17 cellular contexts compared by ENCODE assay signal in the genomic region with DNA sequence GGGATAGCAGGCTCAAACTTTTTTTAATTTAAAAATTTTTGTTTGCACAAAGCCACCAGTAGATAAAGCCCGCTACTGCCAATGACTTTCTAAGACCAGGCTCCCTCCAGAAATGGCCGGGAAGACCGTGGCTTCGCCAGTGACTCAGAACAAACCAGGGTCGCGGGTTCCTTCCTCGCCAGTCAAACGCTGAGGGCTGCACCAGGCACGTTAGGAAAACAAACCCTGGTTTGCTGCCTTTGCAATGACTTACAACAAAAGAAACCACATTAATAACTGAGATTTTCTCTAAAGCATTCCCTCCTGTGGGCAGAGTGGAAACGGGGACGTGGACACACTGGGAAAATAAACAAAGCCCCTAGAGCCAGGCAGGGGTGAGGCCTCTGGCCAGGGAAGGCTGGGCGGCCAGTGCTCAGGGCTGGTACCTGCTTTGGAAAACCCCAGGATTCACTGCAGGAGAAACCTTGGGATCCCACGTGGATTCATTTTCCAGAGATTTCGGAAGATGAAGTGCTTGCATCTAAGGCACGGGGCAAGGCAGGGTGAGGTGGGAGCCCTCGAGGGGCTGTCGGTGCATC. TPM values are rescaled to one million over a fixed set of nuclear protein-coding genes. Genes with fewer than 3 reads are reported as not detected.
DNase-seq lines count a peak whose midpoint lies in the region; ATAC-seq, FAIRE-seq and TF ChIP-seq lines count a peak whose summit lies in the region.
"Had no signal": no experiment of that assay in that cellular context is flagged by ENCODE, and none has a peak within 500 bp of the region (broad histone marks: within the 10 kb centered on the region; RNA-seq: fewer than 3 reads in every experiment).

No MANE protein-coding gene starts in this region.

- H3K14ac ChIP-seq in IMR-90 (replicated peaks; ENCODE audit: low read depth, low read length): peak overlapping the region; percentile 34; the same call in 1 of the 2 replicates

- CTCF ChIA-PET in IMR-90 (lab: Yijun Ruan, JAX) (no interaction called here), K562 (lab: Yijun Ruan, JAX; ENCODE audit: low intra/inter-chr PET ratio) (no interaction called here)

- H2BK5ac ChIP-seq in IMR-90 (ENCODE audit: low read depth, low read length, poor library complexity, severe bottlenecking): peak overlapping the region; percentile 64

- no peaks in the 10 kb centered on the region for H3K9me3 ChIP-seq in IMR-90 (ENCODE audit: control insufficient read depth, insufficient read depth, low read length)
- H3K9me3 ChIP-seq in K562 (replicated peaks; ENCODE audit: control insufficient read depth, insufficient read depth, low read depth, low read length): no peaks in the 10 kb centered on the region
- no peaks in the 10 kb centered on the region for H3K9me3 ChIP-seq in mesodermal cell (ENCODE audit: control insufficient read depth, low read length)
- H3K9me3 ChIP-seq: BLaER1 had no signal

- no peak overlapping the region for H3K56ac ChIP-seq in IMR-90 (ENCODE audit: extremely low read depth, insufficient read depth, low read length)

- H2AFZ ChIP-seq in IMR-90 (replicated peaks; ENCODE audit: low read length, poor library complexity) (no peak overlapping the region), K562 (ENCODE audit: low read depth, low read length) (no peak overlapping the region)

- peak overlapping the region in 1 of 2 experiments; percentile 61; a peak in 2 of 4 replicates for H4K8ac ChIP-seq in IMR-90 (ENCODE audit: low read depth in 2 of 2, low read length in 2 of 2)

- TF ChIP-seq POLR2A in IMR-90 (IDR thresholded peaks at IDR 0.05; ENCODE audit: low read depth, low read length): peak; percentile 48; the same call in 1 of the 2 replicates
- TF ChIP-seq POLR2A in K562 (conservative IDR thresholded peaks at IDR 0.05): no peak

- TF ChIP-seq CTCF in AG09309 (IDR thresholded peaks at IDR 0.05; ENCODE audit: control insufficient read depth, insufficient read depth, low read depth, low read length, missing control alignments): no peak
- TF ChIP-seq CTCF in IMR-90 (conservative IDR thresholded peaks at IDR 0.05; ENCODE audit: low read depth, low read length): 0 out of 2 replicates have a peak, but pooled peaks have one; percentile 6
- TF ChIP-seq CTCF in K562 (IDR thresholded peaks at IDR 0.05 in 2 of 3, conservative IDR thresholded peaks at IDR 0.05 in 1 of 3; ENCODE audit: insufficient read depth in 2 of 3, low read depth in 1 of 3, low read length in 3 of 3): no peak

- H2AK5ac ChIP-seq in IMR-90 (ENCODE audit: low read depth, low read length): peak overlapping the region; percentile 80; the same call in 1 of the 2 replicates

- H3K18ac ChIP-seq in IMR-90 (ENCODE audit: low read depth, low read length): peak overlapping the region; percentile 8; the same call in 1 of the 2 replicates

- H3K23ac ChIP-seq in IMR-90 (ENCODE audit: low read depth, low read length): no peak overlapping the region

- no peaks in the 10 kb centered on the region for H3K79me2 ChIP-seq in K562 (ENCODE audit: control insufficient read depth, insufficient read depth, low read length)

- H4K5ac ChIP-seq in IMR-90 (ENCODE audit: low read depth, low read length): peak overlapping the region; percentile 32; the same call in 1 of the 2 replicates

- peak overlapping the region; percentile 18 for H2AK9ac ChIP-seq in IMR-90 (replicated peaks; ENCODE audit: low read depth, low read length, poor library complexity)

- no peak for TF ChIP-seq EP300 in K562 (IDR thresholded peaks at IDR 0.05; ENCODE audit: low read length)

- DNase-seq in AG09309 (ENCODE audit: low read depth) (peak; percentile 75), IMR-90 (peak; percentile 91), K562 (ENCODE audit: extremely low read depth in 1 of 4, low spot score in 3 of 4) (peak in 1 of 4 experiments; percentile 28)
- DNase-seq: central memory CD4-positive, alpha-beta T cell; H9; midbrain; NCI-H1105 treated with DMSO at 0.1 percent for 48 hours; posterior cingulate gyrus had no signal

- peak overlapping the region; percentile 77 for H4K91ac ChIP-seq in IMR-90 (ENCODE audit: insufficient read depth, low read depth, low read length)

- H3K9me1 ChIP-seq in IMR-90 (ENCODE audit: insufficient read depth, low read length) (peaks cover 11% of the 10 kb centered on the region), K562 (ENCODE audit: control insufficient read depth, insufficient read depth, low read length) (peaks cover 3% of the 10 kb centered on the region)

- BruUV-seq in IMR-90 (replicated peaks; lab: Mats Ljungman, UMichigan): no TSS peak
- BruUV-seq in K562 (replicated peaks; lab: Mats Ljungman, UMichigan): TSS peak; percentile 72

- in situ Hi-C loops in IMR-90 (cut with MboI; ENCODE audit: low sequenced_read_pairs): no loop called here
- in situ Hi-C loops in K562 (cut with MboI): loop anchor here (10.0 to 25.0 kb wide), 2 partner anchors 668 to 756 kb away; no protein-coding TSS in a partner anchor

- H2BK20ac ChIP-seq in IMR-90 (ENCODE audit: low read depth, low read length): peak overlapping the region; percentile 64; the same call in 1 of the 2 replicates

- H4K20me1 ChIP-seq in IMR-90 (ENCODE audit: insufficient read depth, low read length) (peaks cover 39% of the 10 kb centered on the region), K562 (replicated peaks; ENCODE audit: control insufficient read depth, insufficient read depth, low read length) (peaks cover 9% of the 10 kb centered on the region; the same call in 1 of the 2 replicates)
- H4K20me1 ChIP-seq: BLaER1 had no signal

- H3K9ac ChIP-seq in IMR-90 (ENCODE audit: low read depth, low read length): peak overlapping the region; percentile 20; the same call in 1 of the 2 replicates
- H3K9ac ChIP-seq in K562 (ENCODE audit: insufficient read depth in 1 of 2, low read depth in 2 of 2, low read length in 2 of 2): no peak overlapping the region
- H3K9ac ChIP-seq: BLaER1 had no signal

- dilution Hi-C loops in IMR-90 (cut with HindIII; ENCODE audit: low sequenced_read_pairs, unreplicated experiment): no loop called here

- H3K27me3 ChIP-seq in IMR-90 (ENCODE audit: control insufficient read depth, insufficient read depth, low read length) (no peaks in the 10 kb centered on the region), K562 (ENCODE audit: control insufficient read depth in 2 of 2, insufficient read depth in 2 of 2, low read length in 2 of 2) (peaks cover 18 to 55% of the 10 kb centered on the region in 2 experiments)

- peaks cover 10 to 72% of the 10 kb centered on the region in 2 experiments; a peak in 3 of 4 replicates for H3K79me1 ChIP-seq in IMR-90 (ENCODE audit: low read depth in 1 of 2, low read length in 2 of 2)

- H3K4me1 ChIP-seq in IMR-90 (ENCODE audit: control insufficient read depth, insufficient read depth, low read length): peaks cover 33% of the 10 kb centered on the region
- H3K4me1 ChIP-seq in K562 (replicated peaks in 1 of 2; ENCODE audit: control insufficient read depth in 2 of 2, insufficient read depth in 2 of 2, low read length in 2 of 2): peaks cover 0 to 44% of the 10 kb centered on the region in 2 experiments; a peak in 2 of 5 replicates
- H3K4me1 ChIP-seq in mesodermal cell (ENCODE audit: control insufficient read depth, insufficient read depth, low read length, poor library complexity, severe bottlenecking): peaks cover 7% of the 10 kb centered on the region

- peak overlapping the region; percentile 4; the same call in 1 of the 3 replicates for H2BK15ac ChIP-seq in IMR-90 (ENCODE audit: low read depth, low read length)

- peaks cover 16% of the 10 kb centered on the region for H3K36me3 ChIP-seq in IMR-90 (ENCODE audit: control insufficient read depth, insufficient read depth, low read length)
- no peaks in the 10 kb centered on the region; the same call in 2 of the 3 replicates for H3K36me3 ChIP-seq in K562 (ENCODE audit: control insufficient read depth, insufficient read depth, low read length)
- H3K36me3 ChIP-seq in mesodermal cell (ENCODE audit: control insufficient read depth, insufficient read depth, low read length): no peaks in the 10 kb centered on the region
- H3K36me3 ChIP-seq: BLaER1 had no signal

- TF ChIP-seq RAD21 in IMR-90 (IDR thresholded peaks at IDR 0.05; ENCODE audit: low read length): peak; percentile 27; the same call in 1 of the 2 replicates
- TF ChIP-seq RAD21 in K562 (CRISPR knock-in tag; conservative IDR thresholded peaks at IDR 0.05 in 1 of 2, IDR thresholded peaks at IDR 0.05 in 1 of 2): no peak

- ATAC-seq in IMR-90 (ENCODE audit: low read depth) (peak; percentile 62), K562 (no peak), HG03025 (IDR thresholded peaks at IDR 0.05; ENCODE audit: low FRiP score, unreplicated experiment) (no peak), HG02840 (IDR thresholded peaks at IDR 0.05; ENCODE audit: low FRiP score, unreplicated experiment) (no peak), HG02852 (IDR thresholded peaks at IDR 0.05; ENCODE audit: unreplicated experiment) (no peak), HG02884 (IDR thresholded peaks at IDR 0.05; ENCODE audit: unreplicated experiment) (no peak)

- peak overlapping the region; percentile 84 for H2BK120ac ChIP-seq in IMR-90 (ENCODE audit: low read depth, low read length)

- POLR2A ChIA-PET in IMR-90 (lab: Charles Lee; ENCODE audit: unreplicated experiment): no interaction called here
- POLR2A ChIA-PET in K562 (lab: Yijun Ruan, JAX): interaction anchor here (0.6 kb wide), 1 partner anchor 553 kb away, joined by 3 read pairs; no protein-coding TSS in a partner anchor

- no peak for FAIRE-seq in K562 (lab: Jason Lieb, UNC)
- FAIRE-seq: GM18507, urothelium cell line had no signal

- intact Hi-C loops in IMR-90 (cut with micrococcal nuclease): loop anchor here (5.0 kb wide), 1 partner anchor 43 kb away; no protein-coding TSS in a partner anchor
- intact Hi-C loops in K562 (cut with micrococcal nuclease): no loop called here

- peak overlapping the region; percentile 19 for H3K4me2 ChIP-seq in IMR-90 (ENCODE audit: low read depth, low read length)
- no peak overlapping the region for H3K4me2 ChIP-seq in K562 (ENCODE audit: insufficient read depth, low read length)
- H3K4me2 ChIP-seq: BLaER1 had no signal

- 80% methylated on average over 2 of the region's 17 CpGs; no CpG with 5 or more reads in 1 of the 2 experiments for WGBS in IMR-90 (ENCODE audit: extremely low coverage in 2 of 2, insufficient read length in 1 of 2), 2 experiments
- 30% methylated on average over 17 of the region's 17 CpGs for WGBS in K562 (ENCODE audit: insufficient coverage, low coverage, missing lambda C conversion rate)
- WGBS in mesodermal cell (ENCODE audit: insufficient coverage in 2 of 2), 2 experiments: 85 to 88% methylated on average over 13 to 15 of the region's 17 CpGs

- peak overlapping the region; percentile 75 for H3K4ac ChIP-seq in IMR-90 (ENCODE audit: low read depth, low read length)

- H3K27ac ChIP-seq in IMR-90 (ENCODE audit: insufficient read depth, low read length): peak overlapping the region; percentile 71
- no peak overlapping the region for H3K27ac ChIP-seq in K562 (ENCODE audit: extremely low read depth, low read depth, low read length)
- H3K27ac ChIP-seq in mesodermal cell (ENCODE audit: low read depth, low read length, severe bottlenecking): peak overlapping the region; percentile 10
- H3K27ac ChIP-seq: BLaER1 had no signal

- H3K4me3 ChIP-seq in AG09309 (ENCODE audit: control insufficient read depth, low read depth, low read length) (no peak overlapping the region; the same call in 1 of the 2 replicates), IMR-90 (ENCODE audit: insufficient read depth, low read depth, low read length) (no peak overlapping the region), K562 (no peak overlapping the region), mesodermal cell (ENCODE audit: extremely low read depth, insufficient read depth, low read length, poor library complexity, severe bottlenecking) (no peak overlapping the region)
- H3K4me3 ChIP-seq: BLaER1 had no signal

RNA-seq across cellular contexts. Expression of a gene that starts 3.8 kb away (rescaled TPM):
- 12.7 and 13.1 TPM in 2 replicates for total RNA-seq in IMR-90 (2012; rRNA removed)
- polyA plus RNA-seq in IMR-90 (2012; rRNA removed): 35.5 and 45.9 TPM in 2 replicates
- 19.5 and 46.6 TPM in 2 replicates for polyA plus RNA-seq in IMR-90 (2012; cell fraction: cytosol; rRNA removed)
- polyA plus RNA-seq in IMR-90 (2012; cell fraction: nucleus; rRNA removed; ENCODE audit: low replicate concordance): 10.2 and 29.0 TPM in 2 replicates
- total RNA-seq in K562 (2011; cell fraction: chromatin; rRNA removed; ENCODE audit: low replicate concordance): not detected in 2 replicates
- not detected in 2 replicates for total RNA-seq in K562 (2011; cell fraction: nucleolus; rRNA removed)
- total RNA-seq in K562 (2011; cell fraction: nucleoplasm; rRNA removed): not detected in 2 replicates
- total RNA-seq in K562 (2014; rRNA removed): not detected in 2 replicates
- total RNA-seq in K562 (2014; rRNA removed; fragmentation: Illumina TruSeq; extraction: Trizol): not detected in 2 replicates
- not detected in 2 replicates for total RNA-seq in K562 (2015; rRNA removed; fragmentation: Illumina TruSeq; extraction: Trizol)
- not detected in 2 replicates for total RNA-seq in K562 (2021)
- not detected in 2 replicates for polyA plus RNA-seq in K562 (2011; rRNA removed)
- 0.18 TPM in 1 of 2 replicates, not detected in the other for polyA plus RNA-seq in K562 (2011; cell fraction: cytosol; rRNA removed)
- 0.13 TPM in 1 of 2 replicates, not detected in the other for polyA plus RNA-seq in K562 (2011; cell fraction: nucleus; rRNA removed)
- polyA plus RNA-seq in K562 (2012): not detected in 2 replicates
- polyA plus RNA-seq in K562 (2014; fragmentation: Illumina TruSeq; extraction: Trizol): not detected in 2 replicates
- not detected for polyA plus RNA-seq in K562 (2014; fragmentation: Nextera tagmentation; extraction: Ambion mirVana)
- polyA plus RNA-seq in K562 (2014; rRNA removed): 0.21 TPM in 1 of 2 replicates, not detected in the other
- not detected in 2 replicates for polyA minus RNA-seq in K562 (2011; rRNA and poly(A)+ RNA removed)
- not detected in 2 replicates for polyA minus RNA-seq in K562 (2011; cell fraction: cytosol; rRNA and poly(A)+ RNA removed)
- not detected in 2 replicates for polyA minus RNA-seq in K562 (2011; cell fraction: nucleus; rRNA and poly(A)+ RNA removed)
- polyA plus RNA-seq in mesodermal cell (2013, experiment 1 of 2): 19.4 TPM
- polyA plus RNA-seq in mesodermal cell (2013, experiment 2 of 2): 14.9 TPM

RNA-seq across cellular contexts. Expression of a gene that starts 27.3 kb away (rescaled TPM):
- 9.4 and 9.7 TPM in 2 replicates for total RNA-seq in IMR-90 (2012; rRNA removed)
- polyA plus RNA-seq in IMR-90 (2012; rRNA removed): 28.9 and 31.4 TPM in 2 replicates
- 22.2 and 27.8 TPM in 2 replicates for polyA plus RNA-seq in IMR-90 (2012; cell fraction: cytosol; rRNA removed)
- 42.0 and 79.1 TPM in 2 replicates for polyA plus RNA-seq in IMR-90 (2012; cell fraction: nucleus; rRNA removed; ENCODE audit: low replicate concordance)
- total RNA-seq in K562 (2011; cell fraction: chromatin; rRNA removed; ENCODE audit: low replicate concordance): 8.0 and 24.6 TPM in 2 replicates
- total RNA-seq in K562 (2011; cell fraction: nucleolus; rRNA removed): 20.2 and 20.4 TPM in 2 replicates
- 10.2 and 12.6 TPM in 2 replicates for total RNA-seq in K562 (2011; cell fraction: nucleoplasm; rRNA removed)
- 12.4 and 15.8 TPM in 2 replicates for total RNA-seq in K562 (2014; rRNA removed)
- total RNA-seq in K562 (2014; rRNA removed; fragmentation: Illumina TruSeq; extraction: Trizol): 4.1 and 4.9 TPM in 2 replicates
- 8.6 TPM in 2 replicates for total RNA-seq in K562 (2015; rRNA removed; fragmentation: Illumina TruSeq; extraction: Trizol)
- total RNA-seq in K562 (2021): 17.1 and 17.3 TPM in 2 replicates
- 11.3 and 13.1 TPM in 2 replicates for polyA plus RNA-seq in K562 (2011; rRNA removed)
- polyA plus RNA-seq in K562 (2011; cell fraction: cytosol; rRNA removed): 10.5 and 18.2 TPM in 2 replicates
- 26.0 and 42.0 TPM in 2 replicates for polyA plus RNA-seq in K562 (2011; cell fraction: nucleus; rRNA removed)
- 11.4 and 12.4 TPM in 2 replicates for polyA plus RNA-seq in K562 (2012)
- polyA plus RNA-seq in K562 (2014; fragmentation: Illumina TruSeq; extraction: Trizol): 12.8 and 13.1 TPM in 2 replicates
- 1 to 10 TPM in 1 of 2 experiments, under 1 TPM in 1; 0.92 to 1.1 TPM for polyA plus RNA-seq in K562 (2014; fragmentation: Nextera tagmentation; extraction: Ambion mirVana)
- polyA plus RNA-seq in K562 (2014; rRNA removed): 17.8 and 19.5 TPM in 2 replicates
- polyA minus RNA-seq in K562 (2011; rRNA and poly(A)+ RNA removed): 3.6 and 4.9 TPM in 2 replicates
- polyA minus RNA-seq in K562 (2011; cell fraction: cytosol; rRNA and poly(A)+ RNA removed): 5.0 and 6.1 TPM in 2 replicates
- polyA minus RNA-seq in K562 (2011; cell fraction: nucleus; rRNA and poly(A)+ RNA removed): 7.3 and 9.0 TPM in 2 replicates
- polyA plus RNA-seq in mesodermal cell (2013, experiment 1 of 2): 16.8 TPM
- 13.4 TPM for polyA plus RNA-seq in mesodermal cell (2013, experiment 2 of 2)

RNA-seq across cellular contexts. Expression of a gene that starts 43.3 kb away (rescaled TPM):
- total RNA-seq in IMR-90 (2012; rRNA removed) (67.8 and 68.1 TPM in 2 replicates), K562 (2014; rRNA removed) (116 and 120 TPM in 2 replicates), K562 (2014; rRNA removed; fragmentation: Illumina TruSeq; extraction: Trizol) (49.6 and 59.2 TPM in 2 replicates), K562 (2015; rRNA removed; fragmentation: Illumina TruSeq; extraction: Trizol) (74.3 and 78.1 TPM in 2 replicates), K562 (2021) (108 and 110 TPM in 2 replicates)
- polyA plus RNA-seq in IMR-90 (2012; rRNA removed) (88.1 and 108 TPM in 2 replicates), K562 (2011; rRNA removed) (74.7 and 79.2 TPM in 2 replicates), K562 (2014; fragmentation: Illumina TruSeq; extraction: Trizol) (80.6 and 113 TPM in 2 replicates), K562 (2014; fragmentation: Nextera tagmentation; extraction: Ambion mirVana) (10 to 100 TPM; 42.1 to 67.0 TPM), K562 (2014; rRNA removed) (111 and 121 TPM in 2 replicates)
- 57.5 and 92.6 TPM in 2 replicates for polyA plus RNA-seq in IMR-90 (2012; cell fraction: cytosol; rRNA removed)
- polyA plus RNA-seq in IMR-90 (2012; cell fraction: nucleus; rRNA removed; ENCODE audit: low replicate concordance): 56.2 and 66.4 TPM in 2 replicates
- 28.6 and 94.1 TPM in 2 replicates for total RNA-seq in K562 (2011; cell fraction: chromatin; rRNA removed; ENCODE audit: low replicate concordance)
- total RNA-seq in K562 (2011; cell fraction: nucleolus; rRNA removed): 70.3 and 71.4 TPM in 2 replicates
- total RNA-seq in K562 (2011; cell fraction: nucleoplasm; rRNA removed): 51.0 and 57.9 TPM in 2 replicates
- polyA plus RNA-seq in K562 (2011; cell fraction: cytosol; rRNA removed): 89.1 and 124 TPM in 2 replicates
- polyA plus RNA-seq in K562 (2011; cell fraction: nucleus; rRNA removed): 42.9 and 47.3 TPM in 2 replicates
- polyA plus RNA-seq in K562 (2012): 42.1 and 72.6 TPM in 2 replicates
- polyA minus RNA-seq in K562 (2011; rRNA and poly(A)+ RNA removed): 34.5 and 60.2 TPM in 2 replicates
- 23.4 and 42.2 TPM in 2 replicates for polyA minus RNA-seq in K562 (2011; cell fraction: cytosol; rRNA and poly(A)+ RNA removed)
- 14.7 and 15.7 TPM in 2 replicates for polyA minus RNA-seq in K562 (2011; cell fraction: nucleus; rRNA and poly(A)+ RNA removed)
- polyA plus RNA-seq in mesodermal cell (2013, experiment 1 of 2): 60.6 TPM
- polyA plus RNA-seq in mesodermal cell (2013, experiment 2 of 2): 49.5 TPM

RNA-seq across cellular contexts. Expression of a gene that starts 48.3 kb away (rescaled TPM):
- total RNA-seq in IMR-90 (2012; rRNA removed): not detected in 2 replicates
- 0.09 and 0.20 TPM in 2 replicates for polyA plus RNA-seq in IMR-90 (2012; rRNA removed)
- 0.06 and 0.19 TPM in 2 replicates for polyA plus RNA-seq in IMR-90 (2012; cell fraction: cytosol; rRNA removed)
- polyA plus RNA-seq in IMR-90 (2012; cell fraction: nucleus; rRNA removed; ENCODE audit: low replicate concordance): 0.42 and 0.54 TPM in 2 replicates
- not detected in 2 replicates for total RNA-seq in K562 (2011; cell fraction: chromatin; rRNA removed; ENCODE audit: low replicate concordance)
- total RNA-seq in K562 (2011; cell fraction: nucleolus; rRNA removed): not detected in 2 replicates
- total RNA-seq in K562 (2011; cell fraction: nucleoplasm; rRNA removed): not detected in 2 replicates
- total RNA-seq in K562 (2014; rRNA removed): 0.12 TPM in 1 of 2 replicates, not detected in the other
- total RNA-seq in K562 (2014; rRNA removed; fragmentation: Illumina TruSeq; extraction: Trizol): not detected in 2 replicates
- not detected in 2 replicates for total RNA-seq in K562 (2015; rRNA removed; fragmentation: Illumina TruSeq; extraction: Trizol)
- not detected in 2 replicates for total RNA-seq in K562 (2021)
- not detected in 2 replicates for polyA plus RNA-seq in K562 (2011; rRNA removed)
- not detected in 2 replicates for polyA plus RNA-seq in K562 (2011; cell fraction: cytosol; rRNA removed)
- polyA plus RNA-seq in K562 (2011; cell fraction: nucleus; rRNA removed): not detected in 2 replicates
- not detected in 2 replicates for polyA plus RNA-seq in K562 (2012)
- polyA plus RNA-seq in K562 (2014; fragmentation: Illumina TruSeq; extraction: Trizol): not detected in 2 replicates
- not detected for polyA plus RNA-seq in K562 (2014; fragmentation: Nextera tagmentation; extraction: Ambion mirVana)
- polyA plus RNA-seq in K562 (2014; rRNA removed): not detected in 2 replicates
- polyA minus RNA-seq in K562 (2011; rRNA and poly(A)+ RNA removed): not detected in 2 replicates
- polyA minus RNA-seq in K562 (2011; cell fraction: cytosol; rRNA and poly(A)+ RNA removed): not detected in 2 replicates
- not detected in 2 replicates for polyA minus RNA-seq in K562 (2011; cell fraction: nucleus; rRNA and poly(A)+ RNA removed)
- 0.29 TPM for polyA plus RNA-seq in mesodermal cell (2013, experiment 1 of 2)
- not detected for polyA plus RNA-seq in mesodermal cell (2013, experiment 2 of 2)
- total RNA-seq: H9; T-helper 2 cell treated with Interferon-gamma antibody and Interleukin-4, amounts not matched to agents 100 ng/mL and 5 ng/mL, for 36 hours had no signal

Comparison
In these comparisons a context has a peak if more than half of its experiments do, and no peak if none do; other contexts are left out.
1. RNA of a gene that starts 3.8 kb away (total RNA-seq): 12.7 to 13.1 TPM in IMR-90; not detected in K562; every median in the first group is over 10 times any median in the second.